Comparison of ENCODE assay signal across 23 cellular contexts in genomic region chr1:5907386-5907785, GRCh38.
"Had no signal": no experiment of that assay in that cellular context is flagged by ENCODE, and none has a peak within 500 bp of the region (broad histone marks: within the 10 kb centered on the region; RNA-seq: fewer than 3 reads in every experiment).

No MANE protein-coding gene starts in this region.

- H3K27ac ChIP-seq: breast epithelium, SK-N-MC, VCaP had no signal

- DNase-seq: activated CD4-positive, alpha-beta T cell treated with anti-CD3 and anti-CD28 coated beads, Interleukin-2, amount 50 U/mL, for 1 hour; activated CD4-positive, CD25-positive, alpha-beta regulatory T cell; activated CD8-positive, alpha-beta T cell treated with anti-CD3 and anti-CD28 coated beads, Interleukin-2, amount 10 ng/mL, durations not matched to agents 7 days and 5 days; activated T-cell treated with anti-CD3 and anti-CD28 coated beads, Interleukin-2, amount 50 U/mL, for 4 hours; central memory CD4-positive, alpha-beta T cell; MM.1S; NCI-H1105; NCI-H1436; NCI-H1694 treated with DMSO at 0.1 percent for 48 hours; NCI-H2029 treated with DMSO at 0.1 percent for 48 hours; NCI-H510A treated with DMSO at 0.1 percent for 48 hours; NCI-H69; NK-92 treated with Interleukin-12 subunit alpha and Interleukin-12 subunit beta, amount 100 ng/mL, for 24 hours; OCI-M1; RPMI8226; T-helper 2 cell; T1000 had no signal

- ATAC-seq: activated CD8-positive, alpha-beta T cell treated with anti-CD3 and anti-CD28 coated beads, Interleukin-2, amount 10 ng/mL, durations not matched to agents 7 days and 5 days; activated T-cell treated with anti-CD3 and anti-CD28 coated beads, Interleukin-2, amount 50 U/mL, for 4 hours; Panc1; Right ventricle myocardium inferior; T-cell had no signal

- H3K9me3 ChIP-seq: breast epithelium had no signal

- H3K4me3 ChIP-seq: breast epithelium, SK-N-MC had no signal

- H3K4me1 ChIP-seq: breast epithelium had no signal

- H3K36me3 ChIP-seq: breast epithelium had no signal

- H3K27me3 ChIP-seq: breast epithelium had no signal
